In the genomic region with DNA sequence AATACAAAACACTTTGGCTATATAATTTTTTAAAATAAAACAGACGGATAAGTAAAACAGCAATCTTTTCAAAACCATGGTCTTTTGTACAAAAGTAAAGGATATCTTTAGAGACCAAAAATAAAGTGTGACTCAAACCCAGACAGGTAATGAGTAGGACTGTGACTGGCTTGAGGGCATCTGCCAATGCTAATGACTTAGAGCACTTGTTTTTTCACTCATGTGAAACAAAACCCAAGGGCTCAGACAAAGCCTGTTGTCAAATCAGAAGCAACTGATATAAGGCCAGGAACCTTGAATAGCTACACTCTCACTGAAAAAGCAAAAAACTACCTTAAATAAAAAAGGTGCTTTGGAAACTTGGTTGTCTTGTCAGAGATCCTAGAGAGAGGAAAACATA, we compare ENCODE assay signal across 11 cellular contexts.
DNase-seq lines count a peak whose midpoint lies in the region; ATAC-seq and TF ChIP-seq lines count a peak whose summit lies in the region.
"Had no signal": no experiment of that assay in that cellular context is flagged by ENCODE, and none has a peak within 500 bp of the region (broad histone marks: within the 10 kb centered on the region; RNA-seq: fewer than 3 reads in every experiment).

No MANE protein-coding gene starts in this region.

- H2AK5ac ChIP-seq in mesendoderm (ENCODE audit: low read length) = no peak overlapping the region

- H3K36me3 ChIP-seq in mesendoderm (ENCODE audit: control insufficient read depth, insufficient read depth, low read length) (no peaks in the 10 kb centered on the region), GM23248 (ENCODE audit: low read depth) (no peaks in the 10 kb centered on the region), A673 (ENCODE audit: insufficient read depth, low read length, poor library complexity, severe bottlenecking) (no peaks in the 10 kb centered on the region)
- H3K36me3 ChIP-seq: cardiac muscle cell had no signal

- H2BK15ac ChIP-seq in mesendoderm (replicated peaks; ENCODE audit: low read depth) = no peak overlapping the region

- H4K20me1 ChIP-seq in GM23248 (ENCODE audit: insufficient read depth) = no peaks in the 10 kb centered on the region

- no peaks in the 10 kb centered on the region for H3F3A ChIP-seq in GM23248 (ENCODE audit: insufficient read depth)

- no peak overlapping the region for H2BK120ac ChIP-seq in mesendoderm (ENCODE audit: low read depth, low read length)

- H3K9ac ChIP-seq in mesendoderm (ENCODE audit: low read length) (no peak overlapping the region), GM23248 (no peak overlapping the region)

- intact Hi-C loops in A673 (cut with micrococcal nuclease; ENCODE audit: unreplicated experiment) = no loop called here

- H3K79me1 ChIP-seq in mesendoderm (ENCODE audit: low read length) = no peaks in the 10 kb centered on the region

- H3K4me1 ChIP-seq in mesendoderm (ENCODE audit: control insufficient read depth, low read depth, low read length) (no peaks in the 10 kb centered on the region), GM23248 (ENCODE audit: insufficient read depth) (no peaks in the 10 kb centered on the region), A673 (ENCODE audit: insufficient read depth, low read length, poor library complexity, severe bottlenecking) (no peaks in the 10 kb centered on the region)

- DNase-seq in NCI-H1105 treated with DMSO at 0.1 percent for 48 hours (lab: John Stamatoyannopoulos, UW) (peak; percentile 44), NCI-H1105 (lab: John Stamatoyannopoulos, UW) (no peak), mesendoderm (peak; percentile 12), GM23248 (no peak), A673 (ENCODE audit: low spot score) (no peak)
- DNase-seq in activated CD4-positive, CD25-positive, alpha-beta regulatory T cell treated with anti-CD3 and anti-CD28 coated beads, Interleukin-2, amount 50 U/mL, for 72 hours = no peak
- DNase-seq: NCI-H2081 treated with DMSO at 0.1 percent for 48 hours had no signal

- POLR2A ChIA-PET in A673 (lab: Charles Lee; ENCODE audit: low non-redundant PET) = no interaction called here

- H3K27me3 ChIP-seq in mesendoderm (ENCODE audit: insufficient read depth, low read length, poor library complexity) = no peaks in the 10 kb centered on the region
- no peaks in the 10 kb centered on the region for H3K27me3 ChIP-seq in GM23248 (replicated peaks; ENCODE audit: insufficient read depth)
- H3K27me3 ChIP-seq in A673 (replicated peaks; ENCODE audit: insufficient read depth, low read depth, low read length, poor library complexity) = no peaks in the 10 kb centered on the region
- H3K27me3 ChIP-seq: cardiac muscle cell had no signal

- WGBS in mesendoderm (ENCODE audit: extremely low coverage, insufficient coverage, low lambda C conversion rate) = no CpG with 5 or more reads among the region's 1 CpG
- 80 to 90% methylated on average over 1 of the region's 1 CpG for WGBS in GM23248 (ENCODE audit: low coverage in 1 of 2, low lambda C conversion rate in 2 of 2, missing lambda C conversion rate in 2 of 2), 2 experiments

- H3K27ac ChIP-seq in mesendoderm (ENCODE audit: low read depth, low read length) (no peak overlapping the region), GM23248 (no peak overlapping the region), A673 (ENCODE audit: low read depth, low read length, poor library complexity, severe bottlenecking) (no peak overlapping the region)
- H3K27ac ChIP-seq: 22Rv1, cardiac muscle cell had no signal

- ATAC-seq in GM21723 (IDR thresholded peaks at IDR 0.05; ENCODE audit: unreplicated experiment) = peak; percentile 99
- peak; percentile 99 for ATAC-seq in HG03342 (IDR thresholded peaks at IDR 0.05; ENCODE audit: unreplicated experiment)

- no peak overlapping the region for H2AFZ ChIP-seq in GM23248

- TF ChIP-seq CTCF in A673 (conservative IDR thresholded peaks at IDR 0.05; ENCODE audit: low read depth, low read length) = no peak

- CTCF ChIA-PET in A673 (lab: Charles Lee) = no interaction called here

- no peak overlapping the region for H3K4ac ChIP-seq in mesendoderm (ENCODE audit: low read depth, low read length)

- no peak overlapping the region for H4K5ac ChIP-seq in mesendoderm (ENCODE audit: low read length)

- H3K56ac ChIP-seq in mesendoderm (ENCODE audit: low read length) = no peak overlapping the region

- H3K23ac ChIP-seq in mesendoderm (ENCODE audit: low read length) = no peak overlapping the region

- no peaks in the 10 kb centered on the region for H3K9me3 ChIP-seq in GM23248 (ENCODE audit: low read depth)
- no peaks in the 10 kb centered on the region for H3K9me3 ChIP-seq in A673 (ENCODE audit: low read depth, low read length, poor library complexity, severe bottlenecking)

- H3K4me2 ChIP-seq in mesendoderm (ENCODE audit: low read length) (no peak overlapping the region), GM23248 (ENCODE audit: unreplicated experiment) (no peak overlapping the region)

- in situ Hi-C loops in GM23248 (cut with MboI) = no loop called here

- no peak overlapping the region for H4K8ac ChIP-seq in mesendoderm (ENCODE audit: low read depth, low read length)

- H2BK5ac ChIP-seq in mesendoderm (ENCODE audit: low read length) = no peak overlapping the region

- no peaks in the 10 kb centered on the region for H3K9me2 ChIP-seq in GM23248 (ENCODE audit: insufficient read depth)

- H3K79me2 ChIP-seq in mesendoderm (ENCODE audit: control insufficient read depth, insufficient read depth, low read length) = no peaks in the 10 kb centered on the region
- H3K79me2 ChIP-seq in GM23248 (ENCODE audit: insufficient read depth) = no peaks in the 10 kb centered on the region

- BruUV-seq in A673 (replicated peaks; lab: Mats Ljungman, UMichigan) = no TSS peak

- H3K18ac ChIP-seq in mesendoderm (ENCODE audit: low read length) = no peak overlapping the region

- H3K4me3 ChIP-seq in mesendoderm (ENCODE audit: low read length) (no peak overlapping the region), GM23248 (no peak overlapping the region), A673 (ENCODE audit: low read depth, low read length, poor library complexity, severe bottlenecking) (no peak overlapping the region)
- H3K4me3 ChIP-seq: cardiac muscle cell had no signal

Comparison
In these comparisons a context has a peak if more than half of its experiments do, and no peak if none do; other contexts are left out.
1. DNase-seq: peak in NCI-H1105 treated with DMSO at 0.1 percent for 48 hours (single experiment) and mesendoderm (single experiment); none in NCI-H1105 (single experiment), GM23248 (single experiment), A673 (single experiment) and activated CD4-positive, CD25-positive, alpha-beta regulatory T cell treated with anti-CD3 and anti-CD28 coated beads, Interleukin-2, amount 50 U/mL, for 72 hours (single experiment).